ENCODE assay signal across 15 cellular contexts in genomic region chr1:48853006-48853405, GRCh38.
DNase-seq lines count a peak whose midpoint lies in the region; ATAC-seq, FAIRE-seq and TF ChIP-seq lines count a peak whose summit lies in the region.
"Had no signal": no experiment of that assay in that cellular context is flagged by ENCODE, and none has a peak within 500 bp of the region (broad histone marks: within the 10 kb centered on the region; RNA-seq: fewer than 3 reads in every experiment).

No MANE protein-coding gene starts in this region.

- no peaks in the 10 kb centered on the region for H3K9me3 ChIP-seq in keratinocyte (ENCODE audit: control insufficient read depth, low read depth, low read length)

- H3K27ac Mint-ChIP-seq in activated naive CD4-positive, alpha-beta T cell treated with anti-CD3 and anti-CD28 coated beads for 36 hours = no peak overlapping the region
- no peak overlapping the region for H3K27ac Mint-ChIP-seq in activated T-cell treated with anti-CD3 and anti-CD28 coated beads, Interleukin-2, amount 50 U/mL, for 24 hours
- H3K27ac Mint-ChIP-seq: activated CD4-positive, alpha-beta T cell treated with anti-CD3 and anti-CD28 coated beads for 36 hours; CD8-positive, alpha-beta T cell; stimulated activated effector memory CD8-positive, alpha-beta T cell treated with anti-CD3 and anti-CD28 coated beads, Interleukin-12 subunit alpha, Interleukin-12 subunit beta, amount 100 ng/mL, for 72 hours had no signal

- FAIRE-seq in keratinocyte (lab: Jason Lieb, UNC) = peak; percentile 36

- no peak for ATAC-seq in HG03045 (IDR thresholded peaks at IDR 0.05; ENCODE audit: unreplicated experiment)
- ATAC-seq: activated CD4-positive, alpha-beta T cell treated with anti-CD3 and anti-CD28 coated beads for 36 hours; CD8-positive, alpha-beta T cell; stimulated activated effector memory CD8-positive, alpha-beta T cell treated with anti-CD3 and anti-CD28 coated beads, Interleukin-12 subunit alpha, Interleukin-12 subunit beta, amount 100 ng/mL, for 72 hours had no signal

- H3K27ac ChIP-seq in keratinocyte (ENCODE audit: control insufficient read depth, insufficient read depth, low read length) = no peak overlapping the region
- H3K27ac ChIP-seq: parathyroid adenoma had no signal

- H3K9me1 ChIP-seq in keratinocyte (ENCODE audit: control insufficient read depth, extremely low read depth, insufficient read depth, low read length) = no peaks in the 10 kb centered on the region

- no peak overlapping the region for H2AFZ ChIP-seq in keratinocyte (ENCODE audit: control insufficient read depth, low read length)
- H2AFZ ChIP-seq: parathyroid adenoma had no signal

- intact Hi-C loops in activated naive CD4-positive, alpha-beta T cell treated with anti-CD3 and anti-CD28 coated beads for 36 hours (cut with micrococcal nuclease) = no loop called here

- H3K4me3 ChIP-seq in astrocyte of the cerebellum (ENCODE audit: low read depth, low read length) = no peak overlapping the region
- H3K4me3 ChIP-seq in keratinocyte (ENCODE audit: control insufficient read depth in 2 of 3, extremely low read depth in 1 of 3, insufficient read depth in 2 of 3, low read depth in 1 of 3, low read length in 3 of 3) = no peak overlapping the region

- DNase-seq in AG09319 (ENCODE audit: extremely low read depth, low read depth) = peak; percentile 86
- DNase-seq in LoVo (ENCODE audit: low spot score) = peak; percentile 31
- DNase-seq in astrocyte of the cerebellum (ENCODE audit: low read depth) = peak; percentile 76
- peak; percentile 62 for DNase-seq in keratinocyte (ENCODE audit: low read depth, low spot score)
- no peak for DNase-seq in activated naive CD4-positive, alpha-beta T cell treated with anti-CD3 and anti-CD28 coated beads, Interleukin-2, amount 50 U/mL, for 16 hours
- DNase-seq in activated naive CD4-positive, alpha-beta T cell treated with anti-CD3 and anti-CD28 coated beads for 36 hours = no peak
- no peak for DNase-seq in activated T-cell treated with anti-CD3 and anti-CD28 coated beads, Interleukin-2, amount 50 U/mL, for 24 hours
- DNase-seq: activated CD4-positive, alpha-beta T cell treated with anti-CD3 and anti-CD28 coated beads for 36 hours; CD8-positive, alpha-beta T cell; NCI-H1092 treated with DMSO at 0.1 percent for 48 hours; NCI-H526 treated with DMSO at 0.1 percent for 48 hours; stimulated activated CD4-positive, alpha-beta T cell treated with anti-CD3 and anti-CD28 coated beads, Interleukin-1b, Interleukin-23, amount 100 ng/mL, for 48 hours had no signal

- CTCF ChIA-PET in activated naive CD4-positive, alpha-beta T cell treated with anti-CD3 and anti-CD28 coated beads for 36 hours (lab: Charles Lee) = no interaction called here

- dilution Hi-C loops in keratinocyte (cut with MboI; ENCODE audit: extremely low pct_ligation_motif_present, low sequenced_read_pairs) = no loop called here

- H3K9me3 Mint-ChIP-seq in activated naive CD4-positive, alpha-beta T cell treated with anti-CD3 and anti-CD28 coated beads for 36 hours = no peaks in the 10 kb centered on the region
- H3K9me3 Mint-ChIP-seq in activated T-cell treated with anti-CD3 and anti-CD28 coated beads, Interleukin-2, amount 50 U/mL, for 24 hours = no peaks in the 10 kb centered on the region
- H3K9me3 Mint-ChIP-seq: CD8-positive, alpha-beta T cell; stimulated activated effector memory CD8-positive, alpha-beta T cell treated with anti-CD3 and anti-CD28 coated beads, Interleukin-12 subunit alpha, Interleukin-12 subunit beta, amount 100 ng/mL, for 72 hours had no signal

- peaks cover 6% of the 10 kb centered on the region for H3K27me3 Mint-ChIP-seq in activated naive CD4-positive, alpha-beta T cell treated with anti-CD3 and anti-CD28 coated beads for 36 hours (ENCODE audit: low read depth)
- no peaks in the 10 kb centered on the region for H3K27me3 Mint-ChIP-seq in activated T-cell treated with anti-CD3 and anti-CD28 coated beads, Interleukin-2, amount 50 U/mL, for 24 hours

- H3K4me3 Mint-ChIP-seq in activated naive CD4-positive, alpha-beta T cell treated with anti-CD3 and anti-CD28 coated beads for 36 hours = no peak overlapping the region
- no peak overlapping the region for H3K4me3 Mint-ChIP-seq in activated T-cell treated with anti-CD3 and anti-CD28 coated beads, Interleukin-2, amount 50 U/mL, for 24 hours
- H3K4me3 Mint-ChIP-seq: activated CD4-positive, alpha-beta T cell treated with anti-CD3 and anti-CD28 coated beads for 36 hours; CD8-positive, alpha-beta T cell; stimulated activated effector memory CD8-positive, alpha-beta T cell treated with anti-CD3 and anti-CD28 coated beads, Interleukin-12 subunit alpha, Interleukin-12 subunit beta, amount 100 ng/mL, for 72 hours had no signal

- no peaks in the 10 kb centered on the region for H3K79me2 ChIP-seq in keratinocyte (ENCODE audit: control insufficient read depth, insufficient read depth, low read length)
- H3K79me2 ChIP-seq: parathyroid adenoma had no signal

- H3K4me1 Mint-ChIP-seq in activated naive CD4-positive, alpha-beta T cell treated with anti-CD3 and anti-CD28 coated beads for 36 hours (ENCODE audit: low read depth) = no peaks in the 10 kb centered on the region
- no peaks in the 10 kb centered on the region for H3K4me1 Mint-ChIP-seq in activated T-cell treated with anti-CD3 and anti-CD28 coated beads, Interleukin-2, amount 50 U/mL, for 24 hours (ENCODE audit: low read depth)
- H3K4me1 Mint-ChIP-seq: activated CD4-positive, alpha-beta T cell treated with anti-CD3 and anti-CD28 coated beads for 36 hours; stimulated activated effector memory CD8-positive, alpha-beta T cell treated with anti-CD3 and anti-CD28 coated beads, Interleukin-12 subunit alpha, Interleukin-12 subunit beta, amount 100 ng/mL, for 72 hours had no signal

- no peaks in the 10 kb centered on the region for H3K27me3 ChIP-seq in keratinocyte (ENCODE audit: control insufficient read depth, extremely low read depth, insufficient read depth, low read length)

- no peaks in the 10 kb centered on the region for H3K36me3 Mint-ChIP-seq in activated naive CD4-positive, alpha-beta T cell treated with anti-CD3 and anti-CD28 coated beads for 36 hours (ENCODE audit: low read depth)
- H3K36me3 Mint-ChIP-seq in activated T-cell treated with anti-CD3 and anti-CD28 coated beads, Interleukin-2, amount 50 U/mL, for 24 hours (ENCODE audit: low read depth) = no peaks in the 10 kb centered on the region
- H3K36me3 Mint-ChIP-seq: CD8-positive, alpha-beta T cell; stimulated activated effector memory CD8-positive, alpha-beta T cell treated with anti-CD3 and anti-CD28 coated beads, Interleukin-12 subunit alpha, Interleukin-12 subunit beta, amount 100 ng/mL, for 72 hours had no signal

- H3K36me3 ChIP-seq in keratinocyte (ENCODE audit: control insufficient read depth in 2 of 2, extremely low read depth in 1 of 2, insufficient read depth in 2 of 2, low read length in 2 of 2) = no peaks in the 10 kb centered on the region

- H3K4me1 ChIP-seq in keratinocyte (ENCODE audit: control insufficient read depth, extremely low read depth, insufficient read depth, low read length) = peaks cover 12% of the 10 kb centered on the region
- H3K4me1 ChIP-seq: parathyroid adenoma had no signal

- no peak overlapping the region for H3K4me2 ChIP-seq in keratinocyte (ENCODE audit: control insufficient read depth, extremely low read depth, insufficient read depth, low read depth, low read length)

- H3K9ac ChIP-seq in keratinocyte (ENCODE audit: control insufficient read depth, extremely low read depth, insufficient read depth, low read length) = no peak overlapping the region
- H3K9ac ChIP-seq: parathyroid adenoma had no signal

- no peaks in the 10 kb centered on the region for H4K20me1 ChIP-seq in keratinocyte (ENCODE audit: control insufficient read depth, extremely low read depth, insufficient read depth, low read length)

- in situ Hi-C loops in astrocyte of the cerebellum (cut with HindIII; ENCODE audit: low sequenced_read_pairs) = no loop called here

- no peak for TF ChIP-seq CTCF in AG09319 (IDR thresholded peaks at IDR 0.05; ENCODE audit: low read depth, low read length)
- no peak for TF ChIP-seq CTCF in astrocyte of the cerebellum (IDR thresholded peaks at IDR 0.05; ENCODE audit: low read depth, low read length, missing control alignments)
- TF ChIP-seq CTCF in keratinocyte (optimal IDR thresholded peaks at IDR 0.05 in 1 of 3, IDR thresholded peaks at IDR 0.05 in 1 of 3, conservative IDR thresholded peaks at IDR 0.05 in 1 of 3; ENCODE audit: extremely low read depth in 1 of 3, insufficient read depth in 2 of 3, low read length in 3 of 3) = no peak

Comparison
In these comparisons a context has a peak if more than half of its experiments do, and no peak if none do; other contexts are left out.
1. DNase-seq: peak in AG09319 (single experiment), LoVo (single experiment), astrocyte of the cerebellum (single experiment) and keratinocyte (single experiment); none in activated naive CD4-positive, alpha-beta T cell treated with anti-CD3 and anti-CD28 coated beads, Interleukin-2, amount 50 U/mL, for 16 hours (single experiment), activated naive CD4-positive, alpha-beta T cell treated with anti-CD3 and anti-CD28 coated beads for 36 hours (single experiment) and activated T-cell treated with anti-CD3 and anti-CD28 coated beads, Interleukin-2, amount 50 U/mL, for 24 hours (single experiment).